ENCODE assay signal across 1 cellular context in the genomic region with DNA sequence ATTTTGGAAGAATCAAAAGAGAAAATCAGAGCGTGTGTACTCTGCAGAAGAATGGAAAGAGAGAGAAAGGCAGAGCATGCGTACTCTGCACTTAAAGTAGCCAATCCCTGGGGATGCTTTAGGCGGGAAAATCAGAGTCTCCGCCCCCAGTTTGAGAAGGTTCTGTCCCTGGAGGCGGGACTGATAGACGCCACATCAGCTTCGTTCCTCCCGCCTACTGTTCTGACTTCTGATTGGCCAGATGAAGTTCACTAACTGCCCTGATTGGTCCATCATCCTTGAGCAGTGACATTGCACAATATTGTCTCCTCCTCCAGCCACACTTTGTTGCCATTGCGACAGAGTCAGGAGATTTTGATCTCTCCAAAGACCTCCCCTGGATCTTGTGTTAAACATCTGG.
TF ChIP-seq lines count a peak whose summit lies in the region.

No MANE protein-coding gene starts in this region.

TF ChIP-seq in HepG2, 621 proteins besides CTCF, POLR2A, EP300 and RAD21:
- TF ChIP-seq NFIB (CRISPR knock-in tag; IDR thresholded peaks at IDR 0.05; ENCODE audit: borderline replicate concordance) (no peak), CEBPB (IDR thresholded peaks at IDR 0.05; ENCODE audit: borderline replicate concordance, low read depth, low read length) (peak; percentile 46; the same call in 1 of the 2 replicates)
